2 cellular contexts compared by ENCODE assay signal in the genomic region with DNA sequence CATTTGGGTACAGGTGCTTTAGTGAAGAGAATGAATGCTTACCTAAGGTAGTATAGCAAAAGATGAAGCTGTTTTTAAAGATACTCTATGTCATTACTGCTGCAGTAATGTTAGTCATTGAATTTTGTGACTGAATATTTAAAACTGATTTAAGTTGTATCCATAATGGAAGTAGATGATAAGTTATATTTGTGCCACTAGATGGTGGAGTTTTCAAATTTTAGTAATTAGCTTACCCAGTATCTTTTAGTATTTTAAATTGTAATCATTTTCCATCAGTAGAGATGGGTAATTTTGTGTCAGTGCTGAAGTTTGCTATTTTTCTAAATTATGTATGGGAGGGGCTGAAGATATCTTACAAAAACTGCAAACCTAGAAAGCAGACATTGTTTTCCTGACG.
TF ChIP-seq lines count a peak whose summit lies in the region.

No MANE protein-coding gene starts in this region.

TF ChIP-seq in IMR-90, 13 proteins besides CTCF, POLR2A, EP300 and RAD21:
- TF ChIP-seq CHD1 (IDR thresholded peaks at IDR 0.05; ENCODE audit: low read depth, low read length) (no peak), MAZ (IDR thresholded peaks at IDR 0.05; ENCODE audit: borderline replicate concordance, low read depth, low read length) (no peak), MAFK (IDR thresholded peaks at IDR 0.05; ENCODE audit: low read depth, low read length) (no peak), NFE2L2 (IDR thresholded peaks at IDR 0.05; ENCODE audit: low read depth, low read length) (no peak), CEBPB (IDR thresholded peaks at IDR 0.05; ENCODE audit: low read depth, low read length) (no peak), MXI1 (IDR thresholded peaks at IDR 0.05; ENCODE audit: borderline replicate concordance, low read depth, low read length) (no peak), RCOR1 (IDR thresholded peaks at IDR 0.05; ENCODE audit: insufficient replicate concordance, low read length) (no peak), BHLHE40 (IDR thresholded peaks at IDR 0.05; ENCODE audit: low read depth, low read length) (no peak), SMC3 (IDR thresholded peaks at IDR 0.05; ENCODE audit: low read depth, low read length) (no peak), RFX5 (IDR thresholded peaks at IDR 0.05; ENCODE audit: low read depth, low read length) (no peak), FOS (IDR thresholded peaks at IDR 0.05; ENCODE audit: low read depth, low read length) (no peak)
- TF ChIP-seq, protein P1, sequence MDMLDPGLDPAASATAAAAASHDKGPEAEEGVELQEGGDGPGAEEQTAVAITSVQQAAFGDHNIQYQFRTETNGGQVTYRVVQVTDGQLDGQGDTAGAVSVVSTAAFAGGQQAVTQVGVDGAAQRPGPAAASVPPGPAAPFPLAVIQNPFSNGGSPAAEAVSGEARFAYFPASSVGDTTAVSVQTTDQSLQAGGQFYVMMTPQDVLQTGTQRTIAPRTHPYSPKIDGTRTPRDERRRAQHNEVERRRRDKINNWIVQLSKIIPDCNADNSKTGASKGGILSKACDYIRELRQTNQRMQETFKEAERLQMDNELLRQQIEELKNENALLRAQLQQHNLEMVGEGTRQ (IDR thresholded peaks at IDR 0.05; ENCODE audit: low read depth, low read length): no peak
- TF ChIP-seq, protein P2, sequence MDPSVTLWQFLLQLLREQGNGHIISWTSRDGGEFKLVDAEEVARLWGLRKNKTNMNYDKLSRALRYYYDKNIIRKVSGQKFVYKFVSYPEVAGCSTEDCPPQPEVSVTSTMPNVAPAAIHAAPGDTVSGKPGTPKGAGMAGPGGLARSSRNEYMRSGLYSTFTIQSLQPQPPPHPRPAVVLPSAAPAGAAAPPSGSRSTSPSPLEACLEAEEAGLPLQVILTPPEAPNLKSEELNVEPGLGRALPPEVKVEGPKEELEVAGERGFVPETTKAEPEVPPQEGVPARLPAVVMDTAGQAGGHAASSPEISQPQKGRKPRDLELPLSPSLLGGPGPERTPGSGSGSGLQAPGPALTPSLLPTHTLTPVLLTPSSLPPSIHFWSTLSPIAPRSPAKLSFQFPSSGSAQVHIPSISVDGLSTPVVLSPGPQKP (IDR thresholded peaks at IDR 0.05; ENCODE audit: borderline replicate concordance, low read depth, low read length): no peak

TF ChIP-seq in HEK293T, 16 proteins besides CTCF, POLR2A, EP300 and RAD21 (continued from another document):
- TF ChIP-seq FOXM1 (IDR thresholded peaks at IDR 0.05; ENCODE audit: borderline replicate concordance): no peak
- no peak for TF ChIP-seq LEF1 (IDR thresholded peaks at IDR 0.05; ENCODE audit: borderline replicate concordance)
- no peak for TF ChIP-seq SUZ12 (IDR thresholded peaks at IDR 0.05)
- no peak for TF ChIP-seq BHLHE40 (IDR thresholded peaks at IDR 0.05; ENCODE audit: borderline replicate concordance)
- no peak for TF ChIP-seq ELF4 (IDR thresholded peaks at IDR 0.05)
- TF ChIP-seq CTBP1 (IDR thresholded peaks at IDR 0.05; ENCODE audit: borderline replicate concordance): no peak
- TF ChIP-seq ARNT (IDR thresholded peaks at IDR 0.05): no peak
- no peak for TF ChIP-seq SP1 (IDR thresholded peaks at IDR 0.05)
- TF ChIP-seq NFRKB (IDR thresholded peaks at IDR 0.05): no peak
- TF ChIP-seq FOXK2 (IDR thresholded peaks at IDR 0.05): no peak
- TF ChIP-seq, protein P3, sequence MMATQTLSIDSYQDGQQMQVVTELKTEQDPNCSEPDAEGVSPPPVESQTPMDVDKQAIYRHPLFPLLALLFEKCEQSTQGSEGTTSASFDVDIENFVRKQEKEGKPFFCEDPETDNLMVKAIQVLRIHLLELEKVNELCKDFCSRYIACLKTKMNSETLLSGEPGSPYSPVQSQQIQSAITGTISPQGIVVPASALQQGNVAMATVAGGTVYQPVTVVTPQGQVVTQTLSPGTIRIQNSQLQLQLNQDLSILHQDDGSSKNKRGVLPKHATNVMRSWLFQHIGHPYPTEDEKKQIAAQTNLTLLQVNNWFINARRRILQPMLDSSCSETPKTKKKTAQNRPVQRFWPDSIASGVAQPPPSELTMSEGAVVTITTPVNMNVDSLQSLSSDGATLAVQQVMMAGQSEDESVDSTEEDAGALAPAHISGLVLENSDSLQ (IDR thresholded peaks at IDR 0.05): no peak
- TF ChIP-seq L3MBTL2 (conservative IDR thresholded peaks at IDR 0.05): no peak
- no peak for TF ChIP-seq HDGF (IDR thresholded peaks at IDR 0.05; ENCODE audit: borderline replicate concordance)
- TF ChIP-seq TARDBP (IDR thresholded peaks at IDR 0.05): no peak
- no peak for TF ChIP-seq FOXA1 (IDR thresholded peaks at IDR 0.05)
TF ChIP-seq in HEK293T: peak in this region for 0.
